In genomic region chr6:2971420-2972218, GRCh38 we compare ENCODE assay signal across 8 cellular contexts. TPM values are rescaled to one million over a fixed set of nuclear protein-coding genes. Genes with fewer than 3 reads are reported as not detected.
A peak's percentile ranks its signal among the peaks of the same experiment; 100 is the strongest.
DNase-seq lines count a peak whose midpoint lies in the region; ATAC-seq and TF ChIP-seq lines count a peak whose summit lies in the region.

Gene SERPINB6 (minus strand): TSS chr6:2971567. CDS start chr6:2959332, 12,235 bp downstream.

- H3K27me3 ChIP-seq in HCT116 (ENCODE audit: insufficient read depth, low read length) (no peaks in the 10 kb centered on the region), neuronal stem cell (ENCODE audit: control insufficient read depth in 3 of 3, insufficient read depth in 3 of 3, low read depth in 1 of 3, low read length in 3 of 3) (peaks cover 0 to 5% (median 0%) of the 10 kb centered on the region in 3 experiments)

- BruUV-seq in HCT116 (replicated peaks; lab: Mats Ljungman, UMichigan): no TSS peak

- H3K4me2 ChIP-seq in HCT116 (ENCODE audit: low read length): peak within 1 kb of the TSS; percentile 91
- H3K4me2 ChIP-seq in neuronal stem cell (ENCODE audit: insufficient read depth, low read length, poor library complexity, severe bottlenecking): peak within 1 kb of the TSS; percentile 87

- peak within 1 kb of the TSS; percentile 14 for H2BK12ac ChIP-seq in neuronal stem cell (ENCODE audit: low read length)

- 0 out of 2 replicates have a peak, but pooled peaks cover 10% of the 10 kb centered on the region for H3K79me2 ChIP-seq in HCT116 (ENCODE audit: insufficient read depth, low read length)

- H3K23ac ChIP-seq in neuronal stem cell (ENCODE audit: low read depth, low read length, poor library complexity): peak within 1 kb of the TSS; percentile 95

- DNase-seq in AG09309 (ENCODE audit: low read depth) (peak; percentile 61), HCT116 (ENCODE audit: low read depth, low spot score) (no peak), T follicular helper cell (ENCODE audit: low read depth) (peak; percentile 24), amniotic epithelial cell (ENCODE audit: low read depth) (peak; percentile 90), Right ventricle myocardium inferior (ENCODE audit: missing footprints) (peak; percentile 92), neuronal stem cell (ENCODE audit: low spot score) (no peak), NCI-H2107 treated with DMSO at 0.1 percent for 48 hours (lab: John Stamatoyannopoulos, UW; ENCODE audit: unreplicated experiment) (no peak)

- no peak for TF ChIP-seq RAD21 in HCT116 (IDR thresholded peaks at IDR 0.05; ENCODE audit: low read depth)

- peak within 1 kb of the TSS; percentile 91 for H3K18ac ChIP-seq in neuronal stem cell (ENCODE audit: low read length)

- RAD21 ChIA-PET in HCT116 (lab: Charles Lee; ENCODE audit: low non-redundant PET in 1 of 2, low total read pairs in 2 of 2, uncharacterized antibody in 2 of 2, unreplicated experiment in 2 of 2): no interaction called here

- H2BK120ac ChIP-seq in neuronal stem cell (ENCODE audit: low read depth, low read length): peak within 1 kb of the TSS; percentile 58

- no peaks in the 10 kb centered on the region for H3K9me2 ChIP-seq in HCT116 (ENCODE audit: insufficient read depth)

- H2BK15ac ChIP-seq in neuronal stem cell (ENCODE audit: low read length): peak within 1 kb of the TSS; percentile 42

- peak within 1 kb of the TSS; percentile 92 for H3K27ac ChIP-seq in HCT116 (ENCODE audit: low read depth, low read length)
- peak within 1 kb of the TSS; percentile 52 for H3K27ac ChIP-seq in neuronal stem cell (replicated peaks; ENCODE audit: low read length)
- peak within 1 kb of the TSS; percentile 94 for H3K27ac ChIP-seq in urinary bladder (ENCODE audit: low read depth)

- H2BK5ac ChIP-seq in neuronal stem cell (ENCODE audit: low read length): no peak within 1 kb of the TSS

- no peak within 1 kb of the TSS for H3K14ac ChIP-seq in neuronal stem cell (ENCODE audit: low read length)

- H4K8ac ChIP-seq in neuronal stem cell (ENCODE audit: low read depth, low read length): no peak within 1 kb of the TSS

- no peak within 1 kb of the TSS for H2AK5ac ChIP-seq in neuronal stem cell (ENCODE audit: low read depth, low read length)

- no peaks in the 10 kb centered on the region for H3K9me3 ChIP-seq in HCT116 (ENCODE audit: control insufficient read depth in 1 of 2, insufficient read depth in 1 of 2, low read depth in 1 of 2, low read length in 2 of 2)
- H3K9me3 ChIP-seq in neuronal stem cell (replicated peaks in 1 of 2; ENCODE audit: control insufficient read depth in 2 of 2, insufficient read depth in 1 of 2, low read depth in 1 of 2, low read length in 2 of 2): no peaks in the 10 kb centered on the region

- peak within 1 kb of the TSS; percentile 64 for H3K4me3 ChIP-seq in AG09309 (ENCODE audit: control insufficient read depth, low read depth, low read length)
- H3K4me3 ChIP-seq in HCT116 (replicated peaks in 1 of 2; ENCODE audit: low read depth in 1 of 2, low read length in 2 of 2): peak within 1 kb of the TSS; percentile 53 to 70
- H3K4me3 ChIP-seq in neuronal stem cell (ENCODE audit: low read length in 2 of 2): peak within 1 kb of the TSS; percentile 61 to 86
- peak within 1 kb of the TSS; percentile 79 for H3K4me3 ChIP-seq in urinary bladder (ENCODE audit: low read depth, low read length)

- no peaks in the 10 kb centered on the region for H3K79me1 ChIP-seq in neuronal stem cell (ENCODE audit: low read depth, low read length)

- POLR2A ChIA-PET in HCT116 (lab: Charles Lee): interaction anchor here (1.0 to 1.6 kb wide), 3 partner anchors 13 to 19 kb away, joined by 3 to 5 read pairs (median 4); no protein-coding TSS in a partner anchor

- TF ChIP-seq POLR2A in HCT116 (IDR thresholded peaks at IDR 0.05; ENCODE audit: borderline replicate concordance, extremely low read depth, insufficient read depth, insufficient read length): no peak

- ATAC-seq in HCT116 (peak; percentile 66), Right ventricle myocardium inferior (peak; percentile 92)

- CTCF ChIA-PET in HCT116 (lab: Charles Lee): interaction anchor here (0.6 to 1.2 kb wide), 4 partner anchors 15 to 221 kb away, joined by 3 to 5 read pairs (median 3); partner anchors contain the start of gene MYLK4

- TF ChIP-seq CTCF in AG09309 (IDR thresholded peaks at IDR 0.05; ENCODE audit: control insufficient read depth, insufficient read depth, low read depth, low read length, missing control alignments) (no peak), HCT116 (IDR thresholded peaks at IDR 0.05 in 2 of 3, conservative IDR thresholded peaks at IDR 0.05 in 1 of 3; ENCODE audit: borderline replicate concordance in 1 of 3, insufficient read depth in 1 of 3, low read depth in 2 of 3, low read length in 2 of 3) (no peak)

- intact Hi-C loops in HCT116 (cut with micrococcal nuclease): loop anchor here (1.0 kb wide), 1 partner anchor 19 kb away; no protein-coding TSS in a partner anchor
- intact Hi-C loops in Right ventricle myocardium inferior (cut with DNase I): loop anchor here (2.0 kb wide), 2 partner anchors 17 to 19 kb away; no protein-coding TSS in a partner anchor

- no peaks in the 10 kb centered on the region for H3K36me3 ChIP-seq in HCT116 (ENCODE audit: control insufficient read depth in 1 of 2, insufficient read depth in 2 of 2, low read length in 2 of 2)
- no peaks in the 10 kb centered on the region for H3K36me3 ChIP-seq in neuronal stem cell (replicated peaks in 1 of 2; ENCODE audit: control insufficient read depth in 2 of 2, insufficient read depth in 2 of 2, low read length in 2 of 2)
- H3K36me3 ChIP-seq in urinary bladder (ENCODE audit: insufficient read depth): no peaks in the 10 kb centered on the region

- H3K4ac ChIP-seq in neuronal stem cell (ENCODE audit: low read length): no peak within 1 kb of the TSS

- peak within 1 kb of the TSS; percentile 82 for H3K9ac ChIP-seq in HCT116 (ENCODE audit: low read length)
- peak within 1 kb of the TSS; percentile 66 for H3K9ac ChIP-seq in neuronal stem cell (ENCODE audit: low read depth, low read length, poor library complexity)

- no peak within 1 kb of the TSS for H4K91ac ChIP-seq in neuronal stem cell (ENCODE audit: low read depth, low read length, poor library complexity)

- no peaks in the 10 kb centered on the region for H4K20me1 ChIP-seq in HCT116 (ENCODE audit: insufficient read depth)

- no peak within 1 kb of the TSS for H2AFZ ChIP-seq in HCT116 (ENCODE audit: low read depth, low read length, poor library complexity, severe bottlenecking)
- H2AFZ ChIP-seq in neuronal stem cell (ENCODE audit: low read length): peak within 1 kb of the TSS; percentile 93

- WGBS in neuronal stem cell (ENCODE audit: extremely low coverage in 2 of 2, insufficient read length in 2 of 2, insufficient replicate concordance in 1 of 2), 2 donors: no CpG with 5 or more reads among the region's 63 CpGs
- 2% methylated on average over 63 of the region's 63 CpGs for WGBS in urinary bladder

- peaks cover 14 to 34% of the 10 kb centered on the region in 2 experiments for H3K4me1 ChIP-seq in HCT116 (ENCODE audit: control insufficient read depth in 1 of 2, insufficient read depth in 2 of 2, low read length in 2 of 2)
- H3K4me1 ChIP-seq in neuronal stem cell (ENCODE audit: control insufficient read depth in 2 of 2, insufficient read depth in 1 of 2, low read depth in 1 of 2, low read length in 2 of 2): peaks cover 3 to 8% of the 10 kb centered on the region in 2 donors
- peaks cover 3% of the 10 kb centered on the region for H3K4me1 ChIP-seq in urinary bladder (ENCODE audit: insufficient read depth)

TF ChIP-seq in HCT116, 20 proteins besides CTCF, POLR2A, EP300 and RAD21 (continues in another document):
- TF ChIP-seq POLR2AphosphoS5 (IDR thresholded peaks at IDR 0.05; ENCODE audit: low read depth, low read length): no peak; the same call in 1 of the 2 replicates
- no peak for TF ChIP-seq EZH2 (IDR thresholded peaks at IDR 0.05)
- TF ChIP-seq, protein P1, sequence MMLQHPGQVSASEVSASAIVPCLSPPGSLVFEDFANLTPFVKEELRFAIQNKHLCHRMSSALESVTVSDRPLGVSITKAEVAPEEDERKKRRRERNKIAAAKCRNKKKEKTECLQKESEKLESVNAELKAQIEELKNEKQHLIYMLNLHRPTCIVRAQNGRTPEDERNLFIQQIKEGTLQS (IDR thresholded peaks at IDR 0.05): no peak
- no peak for TF ChIP-seq CEBPB (IDR thresholded peaks at IDR 0.05; ENCODE audit: low read depth)
- TF ChIP-seq JUND (IDR thresholded peaks at IDR 0.05): no peak
- no peak for TF ChIP-seq ZNF274 (IDR thresholded peaks at IDR 0.05; ENCODE audit: low read depth, low read length)
- no peak for TF ChIP-seq YY1 (IDR thresholded peaks at IDR 0.05; ENCODE audit: extremely low read depth, insufficient replicate concordance, low read depth, low read length)
- TF ChIP-seq REST (IDR thresholded peaks at IDR 0.05; ENCODE audit: low read depth): no peak
- no peak for TF ChIP-seq SP1 (IDR thresholded peaks at IDR 0.05; ENCODE audit: low read depth)
- TF ChIP-seq EZH2phosphoT487 (IDR thresholded peaks at IDR 0.05; ENCODE audit: borderline replicate concordance): no peak

RNA-seq across cellular contexts. Expression of gene SERPINB6, which starts in this region (rescaled TPM):
- total RNA-seq in HCT116 (2021; ENCODE audit: unreplicated experiment) (103 TPM), Right ventricle myocardium inferior (275 TPM), urinary bladder (58.8 TPM)
- polyA plus RNA-seq in HCT116 (2012): 112 and 120 TPM in 2 replicates
- 8.4 TPM for polyA plus RNA-seq in neuronal stem cell (2013, experiment 1 of 2)
- polyA plus RNA-seq in neuronal stem cell (2013, experiment 2 of 2): 9.3 TPM
- 130 TPM for polyA plus RNA-seq in urinary bladder

Comparison
In these comparisons a context has a peak if more than half of its experiments do, and no peak if none do; other contexts are left out.
1. DNase-seq: peak in AG09309 (single experiment), T follicular helper cell (single experiment), amniotic epithelial cell (single experiment) and Right ventricle myocardium inferior (single experiment); none in HCT116 (single experiment), neuronal stem cell (single experiment) and NCI-H2107 treated with DMSO at 0.1 percent for 48 hours (single experiment).
2. Peak in every context shown above with its lines, with median percentiles within 50 percentile points of each other: H3K4me3 ChIP-seq and H3K27ac ChIP-seq.